In the genomic region with DNA sequence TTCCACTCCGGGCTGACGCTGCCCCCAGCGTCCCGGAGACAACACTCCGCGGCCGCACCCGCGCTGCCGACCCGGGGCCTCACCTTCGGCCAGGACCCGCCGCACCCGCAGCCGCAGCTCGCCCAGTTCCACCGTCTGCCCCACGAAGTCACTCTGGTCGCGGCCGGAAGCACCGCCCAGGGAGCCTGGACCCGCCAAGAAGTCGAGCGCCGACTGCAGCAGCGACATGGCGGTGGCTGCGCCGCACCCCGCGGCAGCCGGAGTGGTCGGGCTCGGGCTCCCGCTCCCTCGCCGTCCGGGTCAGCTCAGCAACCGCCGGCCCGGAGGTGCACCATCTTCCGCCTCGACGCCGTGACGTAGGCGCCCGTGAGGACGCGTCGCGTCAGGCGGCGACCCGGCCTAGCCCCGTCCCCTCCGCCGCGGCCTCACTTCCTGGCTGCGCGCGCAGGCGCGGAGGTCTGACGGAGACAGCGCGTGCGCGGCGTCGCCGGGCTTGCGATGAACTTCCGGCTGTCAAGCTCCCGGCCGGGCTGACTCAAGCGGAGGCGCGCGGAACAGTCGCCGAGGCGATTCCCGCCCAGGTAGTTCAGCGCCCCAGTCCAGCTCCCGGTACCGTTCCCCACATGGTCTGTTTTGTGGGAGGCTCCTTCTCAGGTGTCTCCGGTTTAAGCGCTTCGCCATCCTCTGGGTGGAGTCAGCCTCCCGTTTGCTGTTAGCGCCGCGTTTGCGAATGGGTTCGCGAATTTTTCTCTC, we compare ENCODE assay signal across 8 cellular contexts.
DNase-seq lines count a peak whose midpoint lies in the region; ATAC-seq and FAIRE-seq lines count a peak whose summit lies in the region.

A gene (minus strand): TSS at position 357 of the 753 bp plus-strand sequence. CDS start 129 bp downstream, at position 228.
A gene with protein sequence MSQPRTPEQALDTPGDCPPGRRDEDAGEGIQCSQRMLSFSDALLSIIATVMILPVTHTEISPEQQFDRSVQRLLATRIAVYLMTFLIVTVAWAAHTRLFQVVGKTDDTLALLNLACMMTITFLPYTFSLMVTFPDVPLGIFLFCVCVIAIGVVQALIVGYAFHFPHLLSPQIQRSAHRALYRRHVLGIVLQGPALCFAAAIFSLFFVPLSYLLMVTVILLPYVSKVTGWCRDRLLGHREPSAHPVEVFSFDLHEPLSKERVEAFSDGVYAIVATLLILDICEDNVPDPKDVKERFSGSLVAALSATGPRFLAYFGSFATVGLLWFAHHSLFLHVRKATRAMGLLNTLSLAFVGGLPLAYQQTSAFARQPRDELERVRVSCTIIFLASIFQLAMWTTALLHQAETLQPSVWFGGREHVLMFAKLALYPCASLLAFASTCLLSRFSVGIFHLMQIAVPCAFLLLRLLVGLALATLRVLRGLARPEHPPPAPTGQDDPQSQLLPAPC (plus strand): TSS at position 501 of the 753 bp plus-strand sequence. CDS start 15,280 bp downstream, outside the sequence.

- peak within 1 kb of the TSS; percentile 95 to 97 for H3K27ac Mint-ChIP-seq in effector memory CD8-positive, alpha-beta T cell
- H3K27ac Mint-ChIP-seq in memory B cell: peak within 1 kb of the TSS; percentile 96

- peaks cover 29% of the 10 kb centered on the region for H3K36me3 Mint-ChIP-seq in effector memory CD8-positive, alpha-beta T cell (ENCODE audit: insufficient read depth)
- H3K36me3 Mint-ChIP-seq in memory B cell: no peaks in the 10 kb centered on the region

- no peaks in the 10 kb centered on the region for H3K9me3 Mint-ChIP-seq in effector memory CD8-positive, alpha-beta T cell
- no peaks in the 10 kb centered on the region for H3K9me3 Mint-ChIP-seq in memory B cell

- DNase-seq in COR-L47 (lab: John Stamatoyannopoulos, UW) (peak; percentile 91), HTR-8/SVneo (ENCODE audit: insufficient read length, low spot score) (peak; percentile 99), NOMO-1 treated with DMSO at 0.1 percent for 48 hours (lab: John Stamatoyannopoulos, UW; ENCODE audit: unreplicated experiment) (peak; percentile 93), memory B cell (ENCODE audit: low spot score in 2 of 2) (peak; percentile 95 to 98)
- peak; percentile 92 to 97 (median 96) for DNase-seq in activated CD8-positive, alpha-beta memory T cell treated with anti-CD3 and anti-CD28 coated beads for 48 hours (ENCODE audit: low read depth in 2 of 3, low spot score in 2 of 3)
- DNase-seq in effector memory CD8-positive, alpha-beta T cell: peak; percentile 94 to 98 (median 95)
- DNase-seq in stimulated activated CD8-positive, alpha-beta memory T cell treated with anti-CD3 and anti-CD28 coated beads, Interleukin-12 subunit alpha, Interleukin-12 subunit beta, amount 100 ng/mL, for 1 hour (ENCODE audit: low read depth): peak; percentile 95

- peak; percentile 88 for ATAC-seq in GM21381 (IDR thresholded peaks at IDR 0.05; ENCODE audit: unreplicated experiment)
- peak; percentile 87 for ATAC-seq in effector memory CD8-positive, alpha-beta T cell (replicated peaks)
- ATAC-seq in memory B cell (ENCODE audit: low read depth): peak; percentile 91

- peaks cover 33 to 41% of the 10 kb centered on the region in 2 donors for H3K4me1 Mint-ChIP-seq in effector memory CD8-positive, alpha-beta T cell (ENCODE audit: low read depth in 2 of 2)
- H3K4me1 Mint-ChIP-seq in memory B cell: peaks cover 39% of the 10 kb centered on the region

- FAIRE-seq in HTR-8/SVneo (lab: Jason Lieb, UNC): peak; percentile 99

- no peaks in the 10 kb centered on the region for H3K27me3 Mint-ChIP-seq in effector memory CD8-positive, alpha-beta T cell
- no peaks in the 10 kb centered on the region for H3K27me3 Mint-ChIP-seq in memory B cell

- H3K4me3 Mint-ChIP-seq in effector memory CD8-positive, alpha-beta T cell: peak within 1 kb of the TSS; percentile 94 to 96
- peak within 1 kb of the TSS; percentile 94 for H3K4me3 Mint-ChIP-seq in memory B cell

Comparison
In these comparisons a context has a peak if more than half of its experiments do, and no peak if none do; other contexts are left out.
1. Peak in every context shown above with its lines: DNase-seq and ATAC-seq.